ENCODE assay signal across 23 cellular contexts in genomic region chr7:45897042-45897690, GRCh38. TPM values are rescaled to one million over a fixed set of nuclear protein-coding genes. Genes with fewer than 3 reads are reported as not detected.
A peak's percentile ranks its signal among the peaks of the same experiment; 100 is the strongest.
DNase-seq lines count a peak whose midpoint lies in the region; FAIRE-seq and TF ChIP-seq lines count a peak whose summit lies in the region.
"Had no signal": no experiment of that assay in that cellular context is flagged by ENCODE, and none has a peak within 500 bp of the region (broad histone marks: within the 10 kb centered on the region; RNA-seq: fewer than 3 reads in every experiment).

No MANE protein-coding gene starts in this region.

- TF ChIP-seq CTCF in epithelial cell of esophagus (IDR thresholded peaks at IDR 0.05; ENCODE audit: insufficient read depth, low read depth, low read length, missing control alignments) (no peak), adrenal gland (IDR thresholded peaks at IDR 0.05) (no peak)

- H3K36me3 ChIP-seq in adrenal gland (replicated peaks in 1 of 2) = no peaks in the 10 kb centered on the region
- H3K36me3 ChIP-seq: gastrocnemius medialis, neutrophil had no signal

- no peak overlapping the region for H3K27ac ChIP-seq in adrenal gland
- H3K27ac ChIP-seq: gastrocnemius medialis, neutrophil, PC-9 had no signal

- 86 to 97% (median 94%) methylated on average over 1 of the region's 1 CpG for WGBS in adrenal gland, 4 donors

- DNase-seq in GM04503 (ENCODE audit: low read depth) (peak; percentile 62), RCC 7860 (ENCODE audit: low spot score) (peak; percentile 63), epithelial cell of esophagus (ENCODE audit: low read depth) (peak; percentile 31), skeletal muscle cell (ENCODE audit: low read depth) (peak; percentile 73), AML-193 (lab: John Stamatoyannopoulos, UW) (no peak), adrenal gland (no peak), epidermal melanocyte (ENCODE audit: insufficient read length, low spot score) (no peak)
- DNase-seq: activated effector memory CD4-positive, alpha-beta T cell treated with anti-CD3 and anti-CD28 coated beads, Interleukin-2, amount 50 U/mL, for 16 hours; aorta; DND-41; gastrocnemius medialis; immature natural killer cell; Karpas-422; NCI-H187 treated with DMSO at 0.1 percent for 48 hours; NCI-H524; stimulated activated naive B cell treated with anti-CD40 and anti-IgM and Interleukin-4, amounts not matched to agents 10 μg/mL and 1 μg/mL and 100 μg/mL, for 72 hours had no signal

- no peaks in the 10 kb centered on the region for H3K9me3 ChIP-seq in adrenal gland (replicated peaks in 1 of 3)
- H3K9me3 ChIP-seq: gastrocnemius medialis, neutrophil had no signal

- H3K4me3 ChIP-seq in epithelial cell of esophagus (ENCODE audit: low read length) (no peak overlapping the region), skeletal muscle cell (ENCODE audit: low read depth, low read length) (no peak overlapping the region), adrenal gland (no peak overlapping the region)
- H3K4me3 ChIP-seq: gastrocnemius medialis, GM12878, PC-9 had no signal

- no peaks in the 10 kb centered on the region for H3K27me3 ChIP-seq in adrenal gland
- H3K27me3 ChIP-seq: gastrocnemius medialis had no signal

- peak; percentile 78 for FAIRE-seq in RCC 7860 (lab: Jason Lieb, UNC)
- FAIRE-seq: GM12878 had no signal

- TF ChIP-seq POLR2A in adrenal gland (IDR thresholded peaks at IDR 0.05) = no peak

- intact Hi-C loops in adrenal gland (cut with DNase I) = no loop called here

- H3K4me1 ChIP-seq in adrenal gland (replicated peaks in 1 of 2) = no peaks in the 10 kb centered on the region
- H3K4me1 ChIP-seq: gastrocnemius medialis had no signal

RNA-seq across cellular contexts. Expression of gene IGFBP1, which starts 8.9 kb away (rescaled TPM):
- total RNA-seq in adrenal gland = under 1 TPM in 4 of 8 donors, not detected in 4; 0.15 to 0.36 (median 0.27) TPM
- under 1 TPM in 1 of 3 donors, not detected in 2; 0.24 TPM for polyA plus RNA-seq in adrenal gland
- total RNA-seq: aorta, mesenteric fat pad, skeletal muscle tissue, urinary bladder had no signal
- polyA plus RNA-seq: aorta, CD14-positive monocyte, GM12878, immature natural killer cell had no signal

RNA-seq across cellular contexts. Expression of gene IGFBP3, which starts 23.9 kb away (rescaled TPM):
- 10 to 100 TPM in 6 of 8 donors, 1 to 10 TPM in 2; 5.5 to 32.5 (median 17.6) TPM for total RNA-seq in adrenal gland
- polyA plus RNA-seq in adrenal gland = 10 to 100 TPM in 2 of 3 donors, 1 to 10 TPM in 1; 5.4 to 53.1 (median 16.2) TPM

RNA-seq across cellular contexts. Expression of gene CCDC201, which starts 24.3 kb away (rescaled TPM):
- not detected for total RNA-seq in adrenal gland
- polyA plus RNA-seq in adrenal gland = not detected
- total RNA-seq: aorta, gastrocnemius medialis, GM12878, mesenteric fat pad, PC-9, skeletal muscle tissue, urinary bladder had no signal
- polyA plus RNA-seq: aorta, CD14-positive monocyte, immature natural killer cell, urinary bladder had no signal

Comparison
In these comparisons a context has a peak if more than half of its experiments do, and no peak if none do; other contexts are left out.
1. DNase-seq: peak in GM04503 (single experiment), RCC 7860 (single experiment), epithelial cell of esophagus (single experiment) and skeletal muscle cell (single experiment); none in AML-193 (0 of 2), adrenal gland (0 of 7) and epidermal melanocyte (single experiment).